Comparison of ENCODE assay signal across 11 cellular contexts in the genomic region with DNA sequence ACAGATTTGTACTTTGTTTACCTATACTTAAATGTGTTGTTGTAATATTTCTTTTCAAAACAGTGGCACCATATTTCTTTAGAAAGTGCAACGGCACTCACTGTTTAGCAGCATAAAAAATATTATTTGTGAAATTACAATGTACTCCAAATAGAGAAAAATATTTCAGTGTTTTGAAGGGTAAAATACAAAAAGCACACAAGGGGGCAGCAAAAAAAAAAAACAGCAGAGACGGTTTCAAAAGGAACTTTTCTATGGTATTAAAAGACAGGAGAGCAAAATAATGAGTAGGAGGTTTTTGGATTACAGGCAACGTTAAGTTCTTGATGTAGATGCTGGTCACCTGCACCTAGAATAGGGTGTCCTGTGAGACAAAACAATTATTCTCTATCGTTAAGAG. TPM values are rescaled to one million over a fixed set of nuclear protein-coding genes. Genes with fewer than 3 reads are reported as not detected.
DNase-seq lines count a peak whose midpoint lies in the region; TF ChIP-seq lines count a peak whose summit lies in the region.
"Had no signal": no experiment of that assay in that cellular context is flagged by ENCODE, and none has a peak within 500 bp of the region (broad histone marks: within the 10 kb centered on the region; RNA-seq: fewer than 3 reads in every experiment).

No MANE protein-coding gene starts in this region.

- CTCF ChIA-PET in A673 (lab: Charles Lee) (no interaction called here), Caco-2 (lab: Charles Lee) (no interaction called here)

- H3K27ac ChIP-seq in A673 (ENCODE audit: low read depth, low read length, poor library complexity, severe bottlenecking) (no peak overlapping the region), VCaP (no peak overlapping the region)

- intact Hi-C loops in A673 (cut with micrococcal nuclease; ENCODE audit: unreplicated experiment) (no loop called here), Caco-2 (cut with micrococcal nuclease; ENCODE audit: unreplicated experiment) (no loop called here)

- DNase-seq in A673 (ENCODE audit: low spot score): peak; percentile 23
- peak; percentile 11 for DNase-seq in G401 (ENCODE audit: low spot score)
- no peak for DNase-seq in glutamatergic neuron
- no peak for DNase-seq in Caco-2
- no peak for DNase-seq in mucosa of gallbladder (ENCODE audit: low spot score)
- DNase-seq in HPDE6-E6E7 (ENCODE audit: extremely low spot score): no peak
- DNase-seq in amygdala (lab: John Stamatoyannopoulos, UW): no peak
- DNase-seq: DMS79 treated with DMSO at 0.1 percent for 48 hours, NCI-H524 treated with DMSO at 0.1 percent for 48 hours had no signal

- in situ Hi-C loops in G401 (cut with HindIII; ENCODE audit: low sequenced_read_pairs): no loop called here

- H3K9me3 Mint-ChIP-seq in glutamatergic neuron (ENCODE audit: unreplicated experiment) (peaks cover 6% of the 10 kb centered on the region), Caco-2 (ENCODE audit: unreplicated experiment) (no peaks in the 10 kb centered on the region)

- peak overlapping the region; percentile 60 for H3K4me3 ChIP-seq in A673 (ENCODE audit: low read depth, low read length, poor library complexity, severe bottlenecking)
- no peak overlapping the region for H3K4me3 ChIP-seq in Caco-2 (ENCODE audit: low read depth, low read length)

- POLR2A ChIA-PET in A673 (lab: Charles Lee; ENCODE audit: low non-redundant PET): no interaction called here
- POLR2A ChIA-PET in Caco-2 (lab: Charles Lee): no interaction called here

- no peaks in the 10 kb centered on the region for H3K4me1 Mint-ChIP-seq in glutamatergic neuron (ENCODE audit: low read depth, unreplicated experiment)
- no peaks in the 10 kb centered on the region for H3K4me1 Mint-ChIP-seq in Caco-2 (ENCODE audit: low read depth, unreplicated experiment)

- TF ChIP-seq CTCF in A673 (conservative IDR thresholded peaks at IDR 0.05; ENCODE audit: low read depth, low read length) (peak; percentile 48), VCaP (conservative IDR thresholded peaks at IDR 0.05) (0 out of 2 replicates have a peak, but pooled peaks have one; percentile 7), glutamatergic neuron (IDR thresholded peaks at IDR 0.05; ENCODE audit: partially characterized antibody, unreplicated experiment) (no peak), Caco-2 (IDR thresholded peaks at IDR 0.05; ENCODE audit: insufficient read depth in 1 of 2, low read depth in 1 of 2, low read length in 1 of 2, severe bottlenecking in 1 of 2, unreplicated experiment in 1 of 2) (peak in 1 of 2 experiments; percentile 12)

- H3K36me3 Mint-ChIP-seq in glutamatergic neuron (ENCODE audit: unreplicated experiment): no peaks in the 10 kb centered on the region
- H3K36me3 Mint-ChIP-seq in Caco-2 (ENCODE audit: insufficient read depth, unreplicated experiment): no peaks in the 10 kb centered on the region

- H3K4me3 Mint-ChIP-seq in glutamatergic neuron (ENCODE audit: unreplicated experiment) (peak overlapping the region; percentile 94), Caco-2 (ENCODE audit: unreplicated experiment) (no peak overlapping the region)

- no TSS peak for BruUV-seq in A673 (replicated peaks; lab: Mats Ljungman, UMichigan)
- no TSS peak for BruUV-seq in Caco-2 (replicated peaks; lab: Mats Ljungman, UMichigan)

- H3K4me1 ChIP-seq in A673 (ENCODE audit: insufficient read depth, low read length, poor library complexity, severe bottlenecking): no peaks in the 10 kb centered on the region
- H3K4me1 ChIP-seq in Caco-2: no peaks in the 10 kb centered on the region

- peak overlapping the region; percentile 39 for H3K27ac Mint-ChIP-seq in glutamatergic neuron (ENCODE audit: unreplicated experiment)
- H3K27ac Mint-ChIP-seq in Caco-2 (ENCODE audit: unreplicated experiment): no peak overlapping the region

- H3K9me3 ChIP-seq in A673 (ENCODE audit: low read depth, low read length, poor library complexity, severe bottlenecking) (no peaks in the 10 kb centered on the region), Caco-2 (no peaks in the 10 kb centered on the region)

- H3K36me3 ChIP-seq in A673 (ENCODE audit: insufficient read depth, low read length, poor library complexity, severe bottlenecking) (no peaks in the 10 kb centered on the region), Caco-2 (ENCODE audit: control insufficient read depth, insufficient read depth, low read length) (no peaks in the 10 kb centered on the region)

- no peaks in the 10 kb centered on the region for H3K27me3 ChIP-seq in A673 (replicated peaks; ENCODE audit: insufficient read depth, low read depth, low read length, poor library complexity)
- H3K27me3 ChIP-seq in Caco-2 (replicated peaks; ENCODE audit: control insufficient read depth, insufficient read depth, low read length): no peaks in the 10 kb centered on the region

- H3K27me3 Mint-ChIP-seq in glutamatergic neuron (ENCODE audit: unreplicated experiment) (no peaks in the 10 kb centered on the region), Caco-2 (ENCODE audit: insufficient read depth, unreplicated experiment) (no peaks in the 10 kb centered on the region)

RNA-seq across cellular contexts. Expression of a gene that starts 2.0 kb away (rescaled TPM):
- total RNA-seq in A673 (2021) (44.6 and 52.4 TPM in 2 replicates), glutamatergic neuron (ENCODE audit: unreplicated experiment) (35.0 TPM), Caco-2 (2022) (not detected in 2 replicates), mucosa of gallbladder (1.5 TPM)
- 3.0 and 3.1 TPM in 2 replicates for total RNA-seq in G401 (2014; rRNA removed; shearing (Covaris generic))
- total RNA-seq: HT-29 had no signal

Comparison
In these comparisons a context has a peak if more than half of its experiments do, and no peak if none do; other contexts are left out.
1. DNase-seq: peak in A673 (single experiment) and G401 (single experiment); none in glutamatergic neuron (single experiment), Caco-2 (0 of 2), mucosa of gallbladder (single experiment), HPDE6-E6E7 (single experiment) and amygdala (0 of 56).